33 cellular contexts compared by ENCODE assay signal in the genomic region with DNA sequence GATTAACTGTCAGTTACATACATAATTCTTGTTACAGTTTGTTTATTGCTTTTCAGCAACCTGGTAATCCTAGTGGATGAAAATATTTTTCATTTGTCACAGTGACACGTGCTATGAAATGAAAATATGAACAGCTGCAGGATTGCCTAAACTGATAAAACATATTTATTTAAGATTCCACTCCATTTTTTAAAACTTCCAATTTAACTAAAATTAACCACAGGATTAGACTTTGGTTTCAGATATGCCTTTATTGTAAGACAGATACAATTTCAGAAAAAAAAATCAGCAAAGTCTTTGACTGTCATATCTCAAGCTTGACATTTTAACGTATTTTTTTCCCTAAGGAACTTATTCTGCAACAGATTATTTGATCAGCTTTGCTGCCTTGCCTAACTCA.
"Had no signal": no experiment of that assay in that cellular context is flagged by ENCODE, and none has a peak within 500 bp of the region (broad histone marks: within the 10 kb centered on the region; RNA-seq: fewer than 3 reads in every experiment).

No MANE protein-coding gene starts in this region.

- H3K4me3 Mint-ChIP-seq: naive thymus-derived CD8-positive, alpha-beta T cell; natural killer cell treated with Interleukin-12 subunit alpha and Interleukin-12 subunit beta and Interleukin-15 and Interleukin-18, amount 100 ng/mL, for 72 hours; nephron progenitor cell; neural progenitor cell; stimulated activated memory B cell treated with anti-CD40 and anti-IgM and Interleukin-4, amounts not matched to agents 10 μg/mL and 1 μg/mL and 100 μg/mL, for 72 hours; stimulated activated naive CD8-positive, alpha-beta T cell treated with anti-CD3 and anti-CD28 coated beads, Interleukin-15, amount 100 ng/mL, for 72 hours; type B pancreatic cell had no signal

- H3K9me3 ChIP-seq: ovary, psoas muscle, right lobe of liver, sigmoid colon, spleen, suprapubic skin, testis, tibial artery, transverse colon, upper lobe of right lung, uterus had no signal

- H3K27me3 Mint-ChIP-seq: naive thymus-derived CD8-positive, alpha-beta T cell; natural killer cell treated with Interleukin-12 subunit alpha and Interleukin-12 subunit beta and Interleukin-15 and Interleukin-18, amount 100 ng/mL, for 72 hours; progenitor cell of endocrine pancreas; stimulated activated memory B cell treated with anti-CD40 and anti-IgM and Interleukin-4, amounts not matched to agents 10 μg/mL and 1 μg/mL and 100 μg/mL, for 72 hours; stimulated activated naive CD8-positive, alpha-beta T cell treated with anti-CD3 and anti-CD28 coated beads, Interleukin-15, amount 100 ng/mL, for 72 hours; type B pancreatic cell had no signal

- H3K4me1 Mint-ChIP-seq: naive thymus-derived CD8-positive, alpha-beta T cell; stimulated activated memory B cell treated with anti-CD40 and anti-IgM and Interleukin-4, amounts not matched to agents 10 μg/mL and 1 μg/mL and 100 μg/mL, for 72 hours; stimulated activated naive CD8-positive, alpha-beta T cell treated with anti-CD3 and anti-CD28 coated beads, Interleukin-15, amount 100 ng/mL, for 72 hours had no signal

- H3K36me3 Mint-ChIP-seq: naive thymus-derived CD8-positive, alpha-beta T cell; natural killer cell treated with Interleukin-12 subunit alpha and Interleukin-12 subunit beta and Interleukin-15 and Interleukin-18, amount 100 ng/mL, for 72 hours; neural progenitor cell; stimulated activated memory B cell treated with anti-CD40 and anti-IgM and Interleukin-4, amounts not matched to agents 10 μg/mL and 1 μg/mL and 100 μg/mL, for 72 hours; type B pancreatic cell had no signal

- H2AFZ ChIP-seq: neural progenitor cell, parathyroid adenoma had no signal

- H3K27me3 ChIP-seq: neural progenitor cell, ovary, right lobe of liver, sigmoid colon, spleen, suprapubic skin, testis, tibial artery, transverse colon, upper lobe of right lung, uterus had no signal

- H3K36me3 ChIP-seq: neural progenitor cell, ovary, right lobe of liver, sigmoid colon, spleen, suprapubic skin, tibial artery, transverse colon, upper lobe of right lung, uterus had no signal

- H3K4me2 ChIP-seq: neural progenitor cell, smooth muscle cell had no signal

- ATAC-seq: naive thymus-derived CD8-positive, alpha-beta T cell; natural killer cell treated with Interleukin-12 subunit alpha and Interleukin-12 subunit beta and Interleukin-15 and Interleukin-18, amount 100 ng/mL, for 72 hours; psoas muscle; right cardiac atrium; right lobe of liver; stimulated activated memory B cell treated with anti-CD40 and anti-IgM and Interleukin-4, amounts not matched to agents 10 μg/mL and 1 μg/mL and 100 μg/mL, for 72 hours; stimulated activated naive CD8-positive, alpha-beta T cell treated with anti-CD3 and anti-CD28 coated beads, Interleukin-15, amount 100 ng/mL, for 72 hours; stimulated activated naive CD8-positive, alpha-beta T cell treated with anti-CD3 and anti-CD28 coated beads, Interleukin-15, Interleukin-2, amounts not matched to agents 100 U/mL and 50 U/mL, for 24 hours; upper lobe of right lung had no signal

- H3K27ac ChIP-seq: neural progenitor cell, ovary, parathyroid adenoma, psoas muscle, right lobe of liver, sigmoid colon, skin epidermis, spleen, suprapubic skin, testis, tibial artery, transverse colon, upper lobe of right lung, uterus had no signal

- H3K27ac Mint-ChIP-seq: naive thymus-derived CD8-positive, alpha-beta T cell; natural killer cell treated with Interleukin-12 subunit alpha and Interleukin-12 subunit beta and Interleukin-15 and Interleukin-18, amount 100 ng/mL, for 72 hours; nephron progenitor cell; neural progenitor cell; progenitor cell of endocrine pancreas; stimulated activated memory B cell treated with anti-CD40 and anti-IgM and Interleukin-4, amounts not matched to agents 10 μg/mL and 1 μg/mL and 100 μg/mL, for 72 hours; stimulated activated naive CD8-positive, alpha-beta T cell treated with anti-CD3 and anti-CD28 coated beads, Interleukin-15, amount 100 ng/mL, for 72 hours; type B pancreatic cell had no signal

- H3K9me3 Mint-ChIP-seq: natural killer cell treated with Interleukin-12 subunit alpha and Interleukin-12 subunit beta and Interleukin-15 and Interleukin-18, amount 100 ng/mL, for 72 hours; nephron progenitor cell; neural progenitor cell; stimulated activated memory B cell treated with anti-CD40 and anti-IgM and Interleukin-4, amounts not matched to agents 10 μg/mL and 1 μg/mL and 100 μg/mL, for 72 hours; stimulated activated naive CD8-positive, alpha-beta T cell treated with anti-CD3 and anti-CD28 coated beads, Interleukin-15, amount 100 ng/mL, for 72 hours; type B pancreatic cell had no signal

- H3K79me2 ChIP-seq: parathyroid adenoma had no signal

- H3K4me1 ChIP-seq: neural progenitor cell, parathyroid adenoma, psoas muscle, right lobe of liver, spleen, suprapubic skin, testis, tibial artery, transverse colon, upper lobe of right lung, uterus had no signal

- DNase-seq: naive thymus-derived CD8-positive, alpha-beta T cell; nephron progenitor cell; occipital lobe; ovary; posterior cingulate gyrus; psoas muscle; right cardiac atrium; right lobe of liver; sigmoid colon; spleen; stimulated activated CD4-positive, alpha-beta T cell treated with anti-CD3 and anti-CD28 coated beads, Interleukin-12 subunit alpha, Interleukin-12 subunit beta, amount 100 ng/mL, for 4 hours; stimulated activated CD4-positive, alpha-beta T cell treated with anti-CD3 and anti-CD28 coated beads, Interleukin-1b, Interleukin-23, amount 100 ng/mL, for 48 hours; stimulated activated CD4-positive, alpha-beta T cell treated with anti-CD3 and anti-CD28 coated beads, Interleukin-4, amount 100 ng/mL, for 1 hour; stimulated activated CD4-positive, alpha-beta T cell treated with anti-CD3 and anti-CD28 coated beads, Interleukin-4, amount 100 ng/mL, for 4 hours; stimulated activated CD8-positive, alpha-beta memory T cell treated with anti-CD3 and anti-CD28 coated beads, Interleukin-4, amount 100 ng/mL, for 48 hours; stimulated activated naive CD4-positive, alpha-beta T cell; stimulated activated naive CD8-positive, alpha-beta T cell treated with anti-CD3 and anti-CD28 coated beads, Interleukin-15, amount 100 ng/mL, for 72 hours; stimulated activated naive CD8-positive, alpha-beta T cell treated with anti-CD3 and anti-CD28 coated beads, Interleukin-15, Interleukin-2, amounts not matched to agents 100 U/mL and 50 U/mL, for 24 hours; substantia nigra; testis; tibial artery; transverse colon; upper lobe of right lung; uterus had no signal

- H3K9ac ChIP-seq: neural progenitor cell, parathyroid adenoma had no signal

- H3K4me3 ChIP-seq: neural progenitor cell, ovary, psoas muscle, right lobe of liver, sigmoid colon, skin epidermis, smooth muscle cell, spleen, suprapubic skin, testis, tibial artery, transverse colon, upper lobe of right lung, uterus had no signal
